In the genomic region with DNA sequence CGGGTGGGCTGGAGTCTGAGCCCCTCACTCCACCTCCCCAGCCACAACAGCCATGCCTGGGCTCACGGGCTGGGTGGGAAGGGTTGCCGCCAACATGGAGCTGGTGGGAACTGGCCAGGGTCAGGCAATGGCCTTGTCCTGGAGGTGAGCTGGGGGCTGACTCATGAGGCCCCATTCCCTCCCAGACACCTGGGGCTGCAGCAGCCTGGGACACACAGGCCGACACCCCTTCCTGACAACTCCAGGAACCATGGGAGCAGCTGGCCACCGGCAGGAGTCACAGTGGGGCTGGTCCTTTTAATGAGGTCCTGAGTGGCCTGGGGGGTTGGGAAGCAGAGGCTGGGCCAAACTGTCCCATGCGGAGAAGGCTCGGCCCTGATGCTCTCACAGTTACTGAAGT, we compare ENCODE assay signal across 26 cellular contexts.
"Had no signal": no experiment of that assay in that cellular context is flagged by ENCODE, and none has a peak within 500 bp of the region (broad histone marks: within the 10 kb centered on the region; RNA-seq: fewer than 3 reads in every experiment).

No MANE protein-coding gene starts in this region.

- H3K4me1 ChIP-seq: adrenal gland, breast epithelium, SJSA1 had no signal

- ATAC-seq: activated CD8-positive, alpha-beta T cell treated with anti-CD3 and anti-CD28 coated beads, Interleukin-2, amount 10 ng/mL, durations not matched to agents 7 days and 5 days; WTC11 had no signal

- H3K27ac ChIP-seq: adrenal gland, breast epithelium, Peyer's patch, RWPE1, SJSA1 had no signal

- H3K27ac Mint-ChIP-seq: activated CD8-positive, alpha-beta T cell treated with anti-CD3 and anti-CD28 coated beads, Interleukin-2, amount 10 ng/mL, durations not matched to agents 7 days and 5 days; activated naive CD8-positive, alpha-beta T cell treated with anti-CD3 and anti-CD28 coated beads, Interleukin-2, amount 10 ng/mL, durations not matched to agents 7 days and 5 days; T-helper 1 cell treated with Interleukin-12 subunit alpha and Interleukin-12 subunit beta and Interleukin-4 antibody, amounts not matched to agents 30 μg/mL and 1 μg/mL, for 36 hours had no signal

- H3K27me3 ChIP-seq: adrenal gland, breast epithelium, Peyer's patch, SJSA1 had no signal

- H3K4me3 Mint-ChIP-seq: activated CD8-positive, alpha-beta T cell treated with anti-CD3 and anti-CD28 coated beads, Interleukin-2, amount 10 ng/mL, durations not matched to agents 7 days and 5 days; activated naive CD8-positive, alpha-beta T cell treated with anti-CD3 and anti-CD28 coated beads, Interleukin-2, amount 10 ng/mL, durations not matched to agents 7 days and 5 days; T-helper 1 cell treated with Interleukin-12 subunit alpha and Interleukin-12 subunit beta and Interleukin-4 antibody, amounts not matched to agents 30 μg/mL and 1 μg/mL, for 36 hours; WTC11 had no signal

- DNase-seq: activated CD4-positive, alpha-beta T cell treated with anti-CD3 and anti-CD28 coated beads for 48 hours; activated CD4-positive, alpha-beta T cell treated with anti-CD3 and anti-CD28 coated beads, Interleukin-2, amount 50 U/mL, for 4 hours; activated CD4-positive, CD25-positive, alpha-beta regulatory T cell treated with anti-CD3 and anti-CD28 coated beads, Interleukin-2, amount 50 U/mL, for 72 hours; activated CD8-positive, alpha-beta memory T cell treated with anti-CD3 and anti-CD28 coated beads, Interleukin-2, amount 50 U/mL, for 48 hours; activated CD8-positive, alpha-beta T cell treated with anti-CD3 and anti-CD28 coated beads, Interleukin-2, amount 10 ng/mL, durations not matched to agents 7 days and 5 days; activated naive CD4-positive, alpha-beta T cell treated with anti-CD3 and anti-CD28 coated beads, Interleukin-2, amount 50 U/mL, for 16 hours; activated naive CD8-positive, alpha-beta T cell treated with anti-CD3 and anti-CD28 coated beads, Interleukin-2, amount 10 ng/mL, durations not matched to agents 7 days and 5 days; activated T-cell treated with anti-CD3 and anti-CD28 coated beads, Interleukin-2, amount 50 U/mL, for 1 hour; adrenal gland; anterior cingulate cortex; KG1; NCI-H1092; NCI-H1417 treated with DMSO at 0.1 percent for 48 hours; NCI-H1694 treated with DMSO at 0.1 percent for 48 hours; NCI-H2029 treated with DMSO at 0.1 percent for 48 hours; NCI-H345; NCI-H510A; NCI-H526 treated with DMSO at 0.1 percent for 48 hours; NK-92 treated with Interleukin-12 subunit alpha and Interleukin-12 subunit beta, amount 100 ng/mL, for 24 hours; Peyer's patch; SHP77 had no signal

- H3K36me3 Mint-ChIP-seq: activated naive CD8-positive, alpha-beta T cell treated with anti-CD3 and anti-CD28 coated beads, Interleukin-2, amount 10 ng/mL, durations not matched to agents 7 days and 5 days had no signal

- H3K9me3 Mint-ChIP-seq: activated naive CD8-positive, alpha-beta T cell treated with anti-CD3 and anti-CD28 coated beads, Interleukin-2, amount 10 ng/mL, durations not matched to agents 7 days and 5 days; T-helper 1 cell treated with Interleukin-12 subunit alpha and Interleukin-12 subunit beta and Interleukin-4 antibody, amounts not matched to agents 30 μg/mL and 1 μg/mL, for 36 hours; WTC11 had no signal

- H3K9me3 ChIP-seq: adrenal gland, breast epithelium, Peyer's patch, SJSA1 had no signal

- H3K4me3 ChIP-seq: adrenal gland, breast epithelium, Peyer's patch, SJSA1 had no signal

- H3K36me3 ChIP-seq: adrenal gland, breast epithelium, Peyer's patch, SJSA1 had no signal
